Comparison of ENCODE assay signal across 8 cellular contexts in genomic region chr6:87698618-87699017, GRCh38. TPM values are rescaled to one million over a fixed set of nuclear protein-coding genes. Genes with fewer than 3 reads are reported as not detected.
DNase-seq lines count a peak whose midpoint lies in the region; ATAC-seq and TF ChIP-seq lines count a peak whose summit lies in the region.

No MANE protein-coding gene starts in this region.

- H3K9me3 ChIP-seq in iPS-18c (ENCODE audit: control insufficient read depth, insufficient read depth, low read length) = peaks cover 2% of the 10 kb centered on the region
- no peaks in the 10 kb centered on the region for H3K9me3 ChIP-seq in testis

- TF ChIP-seq CTCF in testis (IDR thresholded peaks at IDR 0.05) = no peak

- CTCF ChIA-PET in activated naive CD4-positive, alpha-beta T cell treated with anti-CD3 and anti-CD28 coated beads, Interleukin-2, amount 10 ng/mL, durations not matched to agents 7 days and 5 days (lab: Charles Lee) = interaction anchor here (0.7 kb wide), 1 partner anchor 227 kb away, joined by 3 read pairs; no protein-coding TSS in a partner anchor
- CTCF ChIA-PET in activated CD8-positive, alpha-beta T cell treated with anti-CD3 and anti-CD28 coated beads, Interleukin-2, amount 10 ng/mL, durations not matched to agents 7 days and 5 days (lab: Charles Lee) = interaction anchor here (0.7 to 1.4 kb wide), 5 partner anchors 9 to 133 kb away, joined by 3 to 4 read pairs (median 3); no protein-coding TSS in a partner anchor

- H3K27me3 ChIP-seq in testis = no peaks in the 10 kb centered on the region

- TF ChIP-seq POLR2A in testis (IDR thresholded peaks at IDR 0.05) = no peak

- WGBS in testis, 2 donors = 16% methylated on average over 2 of the region's 2 CpGs

- H3K27ac Mint-ChIP-seq in activated naive CD4-positive, alpha-beta T cell treated with anti-CD3 and anti-CD28 coated beads, Interleukin-2, amount 10 ng/mL, durations not matched to agents 7 days and 5 days = peak overlapping the region; percentile 75
- peak overlapping the region; percentile 71 for H3K27ac Mint-ChIP-seq in activated CD8-positive, alpha-beta T cell treated with anti-CD3 and anti-CD28 coated beads, Interleukin-2, amount 10 ng/mL, durations not matched to agents 7 days and 5 days

- POLR2A ChIA-PET in activated CD8-positive, alpha-beta T cell treated with anti-CD3 and anti-CD28 coated beads, Interleukin-2, amount 10 ng/mL, durations not matched to agents 7 days and 5 days (lab: Charles Lee) = interaction anchor here (0.6 to 1.3 kb wide), 3 partner anchors 34 to 543 kb away, joined by 3 to 5 read pairs (median 4); partner anchors contain the start of genes ORC3 and RARS2

- H3K4me3 Mint-ChIP-seq in activated naive CD4-positive, alpha-beta T cell treated with anti-CD3 and anti-CD28 coated beads, Interleukin-2, amount 10 ng/mL, durations not matched to agents 7 days and 5 days = peak overlapping the region; percentile 90
- H3K4me3 Mint-ChIP-seq in activated CD8-positive, alpha-beta T cell treated with anti-CD3 and anti-CD28 coated beads, Interleukin-2, amount 10 ng/mL, durations not matched to agents 7 days and 5 days = peak overlapping the region; percentile 96

- intact Hi-C loops in testis (cut with DNase I; ENCODE audit: low total_unique reads) = no loop called here

- H3K36me3 Mint-ChIP-seq in activated naive CD4-positive, alpha-beta T cell treated with anti-CD3 and anti-CD28 coated beads, Interleukin-2, amount 10 ng/mL, durations not matched to agents 7 days and 5 days = peaks cover 28% of the 10 kb centered on the region
- H3K36me3 Mint-ChIP-seq in activated CD8-positive, alpha-beta T cell treated with anti-CD3 and anti-CD28 coated beads, Interleukin-2, amount 10 ng/mL, durations not matched to agents 7 days and 5 days (ENCODE audit: low read depth) = peaks cover 30% of the 10 kb centered on the region

- peak overlapping the region in 1 of 2 donors; percentile 99 for H3K27ac ChIP-seq in testis

- no peaks in the 10 kb centered on the region for H3K27me3 Mint-ChIP-seq in activated naive CD4-positive, alpha-beta T cell treated with anti-CD3 and anti-CD28 coated beads, Interleukin-2, amount 10 ng/mL, durations not matched to agents 7 days and 5 days
- no peaks in the 10 kb centered on the region for H3K27me3 Mint-ChIP-seq in activated CD8-positive, alpha-beta T cell treated with anti-CD3 and anti-CD28 coated beads, Interleukin-2, amount 10 ng/mL, durations not matched to agents 7 days and 5 days (ENCODE audit: low read depth)

- H3K4me1 ChIP-seq in testis = peaks cover 21% of the 10 kb centered on the region

- ATAC-seq in activated CD8-positive, alpha-beta T cell treated with anti-CD3 and anti-CD28 coated beads, Interleukin-2, amount 10 ng/mL, durations not matched to agents 7 days and 5 days = no peak
- ATAC-seq in GM21723 (IDR thresholded peaks at IDR 0.05; ENCODE audit: unreplicated experiment) = no peak

- H3K4me3 ChIP-seq in iPS-18c (ENCODE audit: insufficient read depth, low read depth, low read length) = peak overlapping the region; percentile 20; the same call in 1 of the 2 replicates
- H3K4me3 ChIP-seq in testis = peak overlapping the region; percentile 1 to 96

- no peaks in the 10 kb centered on the region for H3K9me3 Mint-ChIP-seq in activated naive CD4-positive, alpha-beta T cell treated with anti-CD3 and anti-CD28 coated beads, Interleukin-2, amount 10 ng/mL, durations not matched to agents 7 days and 5 days
- H3K9me3 Mint-ChIP-seq in activated CD8-positive, alpha-beta T cell treated with anti-CD3 and anti-CD28 coated beads, Interleukin-2, amount 10 ng/mL, durations not matched to agents 7 days and 5 days (ENCODE audit: insufficient read depth) = no peaks in the 10 kb centered on the region

- no peak for DNase-seq in activated naive CD4-positive, alpha-beta T cell treated with anti-CD3 and anti-CD28 coated beads, Interleukin-2, amount 10 ng/mL, durations not matched to agents 7 days and 5 days
- no peak for DNase-seq in activated naive CD4-positive, alpha-beta T cell treated with anti-CD3 and anti-CD28 coated beads, Interleukin-2, amount 50 U/mL, for 16 hours
- no peak for DNase-seq in activated CD8-positive, alpha-beta T cell treated with anti-CD3 and anti-CD28 coated beads, Interleukin-2, amount 10 ng/mL, durations not matched to agents 7 days and 5 days
- DNase-seq in testis = no peak
- no peak for DNase-seq in NCI-H146 treated with DMSO at 0.1 percent for 48 hours (lab: John Stamatoyannopoulos, UW; ENCODE audit: unreplicated experiment)
- no peak for DNase-seq in HK-2 (ENCODE audit: unreplicated experiment)

- peaks cover 57% of the 10 kb centered on the region for H3K4me1 Mint-ChIP-seq in activated naive CD4-positive, alpha-beta T cell treated with anti-CD3 and anti-CD28 coated beads, Interleukin-2, amount 10 ng/mL, durations not matched to agents 7 days and 5 days
- H3K4me1 Mint-ChIP-seq in activated CD8-positive, alpha-beta T cell treated with anti-CD3 and anti-CD28 coated beads, Interleukin-2, amount 10 ng/mL, durations not matched to agents 7 days and 5 days (ENCODE audit: low read depth) = peaks cover 41% of the 10 kb centered on the region

- H3K36me3 ChIP-seq in testis (ENCODE audit: low read depth, missing control alignments) = no peaks in the 10 kb centered on the region

RNA-seq across cellular contexts. Expression of gene AKIRIN2, which starts 3.4 kb away (rescaled TPM):
- 10 to 100 TPM; 42.1 to 45.2 TPM for total RNA-seq in activated CD8-positive, alpha-beta T cell treated with anti-CD3 and anti-CD28 coated beads, Interleukin-2, amount 10 ng/mL, durations not matched to agents 7 days and 5 days
- 10 to 100 TPM; 72.5 to 73.5 TPM for total RNA-seq in testis
- 65.2 TPM for polyA plus RNA-seq in testis (ENCODE audit: insufficient read depth, low read depth, low replicate concordance)
